Comparison of ENCODE assay signal across 8 cellular contexts in the genomic region with DNA sequence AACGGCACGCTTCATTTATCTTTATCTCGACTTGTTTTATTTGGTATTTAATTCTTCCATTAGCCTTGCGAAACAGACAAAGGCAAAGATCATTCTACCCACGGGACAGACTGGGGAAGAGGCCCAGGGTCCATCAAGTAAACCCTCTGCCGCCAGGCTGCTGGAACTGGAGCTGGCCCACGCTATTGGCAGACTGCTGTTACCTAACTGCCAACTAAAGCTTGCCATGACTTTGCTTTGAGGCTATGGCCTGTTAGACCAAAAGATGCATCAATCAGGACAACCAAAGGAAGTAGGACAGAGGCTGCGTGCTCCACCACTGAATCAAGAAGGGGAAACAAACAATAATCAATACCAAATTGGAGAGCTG. TPM values are rescaled to one million over a fixed set of nuclear protein-coding genes. Genes with fewer than 3 reads are reported as not detected.
DNase-seq lines count a peak whose midpoint lies in the region; ATAC-seq and TF ChIP-seq lines count a peak whose summit lies in the region.

No MANE protein-coding gene starts in this region.

- H3K9me3 ChIP-seq in Caco-2 = 0 out of 2 replicates have a peak, but pooled peaks cover 4% of the 10 kb centered on the region
- no peaks in the 10 kb centered on the region; the same call in 1 of the 2 replicates for H3K9me3 ChIP-seq in PC-9 (ENCODE audit: insufficient read depth, low read depth)
- no peaks in the 10 kb centered on the region for H3K9me3 ChIP-seq in ovary

- H3K27ac Mint-ChIP-seq in Caco-2 (ENCODE audit: unreplicated experiment) (peak overlapping the region; percentile 90), endothelial cell (ENCODE audit: unreplicated experiment) (peak overlapping the region; percentile 42)

- intact Hi-C loops in Caco-2 (cut with micrococcal nuclease; ENCODE audit: unreplicated experiment) = no loop called here
- intact Hi-C loops in PC-9 (cut with micrococcal nuclease; ENCODE audit: unreplicated experiment) = no loop called here
- intact Hi-C loops in ovary (cut with DNase I) = loop anchor here in 1 of 4 donors (10.0 kb wide), 1 partner anchor 237 kb away; no protein-coding TSS in a partner anchor

- peak overlapping the region; percentile 83 for H2AFZ ChIP-seq in PC-9

- H3K4me1 Mint-ChIP-seq in Caco-2 (ENCODE audit: low read depth, unreplicated experiment) (no peaks in the 10 kb centered on the region), endothelial cell (ENCODE audit: unreplicated experiment) (peaks cover 15% of the 10 kb centered on the region)

- BruUV-seq in Caco-2 (replicated peaks; lab: Mats Ljungman, UMichigan) = TSS peak; percentile 92
- TSS peak; percentile 61 for BruUV-seq in PC-9 (replicated peaks; lab: Mats Ljungman, UMichigan)

- peaks cover 9% of the 10 kb centered on the region; the same call in 1 of the 2 replicates for H3F3A ChIP-seq in PC-9 (ENCODE audit: insufficient read depth, low read depth)

- H3K79me2 ChIP-seq in PC-9 (ENCODE audit: low read depth) = peaks cover 12% of the 10 kb centered on the region; the same call in 1 of the 2 replicates

- peak overlapping the region; percentile 68 for H3K4me2 ChIP-seq in PC-9

- peaks cover 4% of the 10 kb centered on the region for H3K27me3 Mint-ChIP-seq in Caco-2 (ENCODE audit: insufficient read depth, unreplicated experiment)
- peaks cover 2% of the 10 kb centered on the region for H3K27me3 Mint-ChIP-seq in endothelial cell (ENCODE audit: unreplicated experiment)

- no peak for TF ChIP-seq EP300 in ovary (IDR thresholded peaks at IDR 0.05)

- WGBS in ovary, 3 donors = 75 to 86% (median 81%) methylated on average over 8 of the region's 8 CpGs

- H3K4me3 Mint-ChIP-seq in Caco-2 (ENCODE audit: unreplicated experiment) = peak overlapping the region; percentile 88
- H3K4me3 Mint-ChIP-seq in endothelial cell (ENCODE audit: unreplicated experiment) = peak overlapping the region; percentile 100

- H3K36me3 ChIP-seq in Caco-2 (ENCODE audit: control insufficient read depth, insufficient read depth, low read length) = no peaks in the 10 kb centered on the region
- no peaks in the 10 kb centered on the region for H3K36me3 ChIP-seq in PC-9 (ENCODE audit: low read depth)
- no peaks in the 10 kb centered on the region for H3K36me3 ChIP-seq in ovary

- H3K9me2 ChIP-seq in PC-9 (ENCODE audit: insufficient read depth) = no peaks in the 10 kb centered on the region

- no peak overlapping the region for H3K27ac ChIP-seq in PC-9
- H3K27ac ChIP-seq in ovary = no peak overlapping the region

- H3K9me3 Mint-ChIP-seq in Caco-2 (ENCODE audit: unreplicated experiment) (peaks cover 24% of the 10 kb centered on the region), endothelial cell (ENCODE audit: unreplicated experiment) (no peaks in the 10 kb centered on the region)

- POLR2A ChIA-PET in Caco-2 (lab: Charles Lee) = interaction anchor here (0.5 to 2.0 kb wide), 6 partner anchors 12 to 460 kb away, joined by 3 to 21 read pairs (median 12); a partner anchor contains a TSS
- POLR2A ChIA-PET in PC-9 (lab: Charles Lee; ENCODE audit: unreplicated experiment) = no interaction called here

- CTCF ChIA-PET in Caco-2 (lab: Charles Lee) = interaction anchor here (0.6 to 1.9 kb wide), 9 partner anchors 12 to 1369 kb away, joined by 3 to 28 read pairs (median 6); no protein-coding TSS in a partner anchor
- CTCF ChIA-PET in PC-9 (lab: Charles Lee) = no interaction called here

- H3K4me3 ChIP-seq in Caco-2 (ENCODE audit: low read depth, low read length) (peak overlapping the region; percentile 35), PC-9 (peak overlapping the region; percentile 89), ovary (peak overlapping the region; percentile 26)

- H3K4me1 ChIP-seq in Caco-2 (peaks cover 6% of the 10 kb centered on the region; the same call in 1 of the 2 replicates), PC-9 (replicated peaks; ENCODE audit: insufficient read depth) (peaks cover 12% of the 10 kb centered on the region; the same call in 1 of the 2 replicates), ovary (ENCODE audit: insufficient read depth) (peaks cover 5% of the 10 kb centered on the region)

- H3K27me3 ChIP-seq in Caco-2 (replicated peaks; ENCODE audit: control insufficient read depth, insufficient read depth, low read length) (no peaks in the 10 kb centered on the region), PC-9 (ENCODE audit: insufficient read depth, low read depth) (no peaks in the 10 kb centered on the region), ovary (no peaks in the 10 kb centered on the region)

- no peaks in the 10 kb centered on the region for H4K20me1 ChIP-seq in PC-9 (ENCODE audit: insufficient read depth)

- DNase-seq in Caco-2 (no peak), PC-9 (no peak), endothelial cell (ENCODE audit: low spot score) (no peak), ovary (no peak), T1000 (lab: John Stamatoyannopoulos, UW) (no peak), NCI-H2107 treated with DMSO at 0.1 percent for 48 hours (lab: John Stamatoyannopoulos, UW; ENCODE audit: unreplicated experiment) (no peak), Kasumi-1 (lab: John Stamatoyannopoulos, UW) (no peak), omental fat pad (ENCODE audit: low spot score) (no peak)

- ATAC-seq in omental fat pad (ENCODE audit: low FRiP score) = no peak

- TF ChIP-seq CTCF in Caco-2 (IDR thresholded peaks at IDR 0.05; ENCODE audit: insufficient read depth in 1 of 2, low read depth in 1 of 2, low read length in 1 of 2, severe bottlenecking in 1 of 2, unreplicated experiment in 1 of 2) (no peak), PC-9 (conservative IDR thresholded peaks at IDR 0.05) (no peak), endothelial cell (IDR thresholded peaks at IDR 0.05; ENCODE audit: unreplicated experiment) (no peak), ovary (IDR thresholded peaks at IDR 0.05) (no peak), omental fat pad (IDR thresholded peaks at IDR 0.05) (no peak)

- TF ChIP-seq POLR2A in ovary (IDR thresholded peaks at IDR 0.05) = no peak

- H3K36me3 Mint-ChIP-seq in Caco-2 (ENCODE audit: insufficient read depth, unreplicated experiment) = peaks cover 20% of the 10 kb centered on the region
- H3K36me3 Mint-ChIP-seq in endothelial cell (ENCODE audit: low read depth, unreplicated experiment) = no peaks in the 10 kb centered on the region

RNA-seq across cellular contexts. Expression of a gene that starts 0.8 kb away (rescaled TPM):
- total RNA-seq in Caco-2 (2022) (15.5 and 20.3 TPM in 2 replicates), PC-9 (2021) (16.4 and 20.5 TPM in 2 replicates), endothelial cell (ENCODE audit: unreplicated experiment) (11.4 TPM), ovary (10 to 100 TPM; 13.0 to 20.6 (median 16.7) TPM), omental fat pad (10 to 100 TPM; 17.0 to 24.4 (median 21.9) TPM)
- 10 to 100 TPM; 31.8 to 37.3 TPM for polyA plus RNA-seq in ovary

RNA-seq across cellular contexts. Expression of a gene that starts 49.1 kb away (rescaled TPM):
- total RNA-seq in Caco-2 (2022) (11.4 and 13.8 TPM in 2 replicates), PC-9 (2021) (14.6 and 24.0 TPM in 2 replicates), endothelial cell (ENCODE audit: unreplicated experiment) (0.49 TPM), ovary (1 to 10 TPM; 1.3 to 6.6 (median 2.2) TPM), omental fat pad (10 to 100 TPM; 15.6 to 26.0 (median 21.5) TPM)
- polyA plus RNA-seq in ovary = 1 to 10 TPM in 1 of 2 donors, under 1 TPM in 1; 0.93 to 7.9 TPM

RNA-seq across cellular contexts. Expression of a gene that starts 52.3 kb away (rescaled TPM):
- total RNA-seq in Caco-2 (2022) (not detected in 2 replicates), PC-9 (2021) (not detected in 2 replicates), endothelial cell (ENCODE audit: unreplicated experiment) (41.8 TPM), ovary (10 to 100 TPM; 11.8 to 42.3 (median 30.2) TPM), omental fat pad (1 to 10 TPM in 2 of 4 donors, under 1 TPM in 2; 0.19 to 2.7 (median 0.82) TPM)
- polyA plus RNA-seq in ovary = 10 to 100 TPM; 10.6 to 13.0 TPM

Comparison
In these comparisons a context has a peak if more than half of its experiments do, and no peak if none do; other contexts are left out.
1. H3K4me3 ChIP-seq: peak in every context shown above with its lines; median percentile 89 in PC-9; 35 in Caco-2; 26 in ovary.